26 cellular contexts compared by ENCODE assay signal in genomic region chr3:58776231-58776630, GRCh38.
DNase-seq lines count a peak whose midpoint lies in the region; ATAC-seq, FAIRE-seq and TF ChIP-seq lines count a peak whose summit lies in the region.
"Had no signal": no experiment of that assay in that cellular context is flagged by ENCODE, and none has a peak within 500 bp of the region (broad histone marks: within the 10 kb centered on the region; RNA-seq: fewer than 3 reads in every experiment).

No MANE protein-coding gene starts in this region.

- ATAC-seq in K562 (no peak), right lobe of liver (peak; percentile 23 to 56 (median 39))
- no peak for ATAC-seq in activated CD8-positive, alpha-beta memory T cell treated with anti-CD3 and anti-CD28 coated beads, Interleukin-2, amount 10 ng/mL, durations not matched to agents 7 days and 5 days
- ATAC-seq: GM12878; left colon; SK-N-SH treated with all-trans-retinoic acid at 6 μM for 48 hours; stimulated activated memory B cell treated with anti-CD40 and anti-IgM and Interleukin-4, amounts not matched to agents 10 μg/mL and 1 μg/mL and 100 μg/mL, for 72 hours had no signal

- H3K4me1 ChIP-seq in OCI-LY3 (ENCODE audit: low read length) (no peaks in the 10 kb centered on the region), K562 (replicated peaks in 1 of 2; ENCODE audit: control insufficient read depth in 2 of 2, insufficient read depth in 2 of 2, low read length in 2 of 2) (no peaks in the 10 kb centered on the region; a peak in 1 of 5 replicates), right lobe of liver (no peaks in the 10 kb centered on the region), transverse colon (no peaks in the 10 kb centered on the region)
- H3K4me1 ChIP-seq: BLaER1 treated with 17β-estradiol and CSF1 and Interleukin-3, amounts not matched to agents 10 nM and 100 nM had no signal

- H3K27me3 Mint-ChIP-seq in activated CD8-positive, alpha-beta memory T cell treated with anti-CD3 and anti-CD28 coated beads, Interleukin-2, amount 10 ng/mL, durations not matched to agents 7 days and 5 days, result no peaks in the 10 kb centered on the region
- H3K27me3 Mint-ChIP-seq: progenitor cell of endocrine pancreas; stimulated activated memory B cell treated with anti-CD40 and anti-IgM and Interleukin-4, amounts not matched to agents 10 μg/mL and 1 μg/mL and 100 μg/mL, for 72 hours had no signal

- no peaks in the 10 kb centered on the region for H3K9me1 ChIP-seq in K562 (ENCODE audit: control insufficient read depth, insufficient read depth, low read length)

- CTCF ChIA-PET in K562 (lab: Yijun Ruan, JAX; ENCODE audit: low intra/inter-chr PET ratio), result no interaction called here
- CTCF ChIA-PET in activated CD8-positive, alpha-beta memory T cell treated with anti-CD3 and anti-CD28 coated beads, Interleukin-2, amount 10 ng/mL, durations not matched to agents 7 days and 5 days (lab: Charles Lee), result no interaction called here

- peak; percentile 29 for FAIRE-seq in K562 (lab: Jason Lieb, UNC)
- FAIRE-seq: endothelial cell of umbilical vein, GM12878 had no signal

- TF ChIP-seq POLR2A in K562 (conservative IDR thresholded peaks at IDR 0.05), result no peak
- no peak for TF ChIP-seq POLR2A in right lobe of liver (IDR thresholded peaks at IDR 0.05)
- no peak for TF ChIP-seq POLR2A in transverse colon (IDR thresholded peaks at IDR 0.05)

- no peaks in the 10 kb centered on the region for H3K79me2 ChIP-seq in OCI-LY3 (ENCODE audit: low read length)
- H3K79me2 ChIP-seq in K562 (ENCODE audit: control insufficient read depth, insufficient read depth, low read length), result no peaks in the 10 kb centered on the region

- no peaks in the 10 kb centered on the region for H3K36me3 Mint-ChIP-seq in activated CD8-positive, alpha-beta memory T cell treated with anti-CD3 and anti-CD28 coated beads, Interleukin-2, amount 10 ng/mL, durations not matched to agents 7 days and 5 days

- H3K9me3 ChIP-seq in OCI-LY3 (ENCODE audit: insufficient read depth, low read length), result peaks cover 11% of the 10 kb centered on the region; the same call in 1 of the 2 replicates
- peaks cover 3% of the 10 kb centered on the region; the same call in 1 of the 2 replicates for H3K9me3 ChIP-seq in K562 (replicated peaks; ENCODE audit: control insufficient read depth, insufficient read depth, low read depth, low read length)
- peaks cover 0 to 13% (median 0%) of the 10 kb centered on the region in 4 donors for H3K9me3 ChIP-seq in right lobe of liver
- H3K9me3 ChIP-seq in transverse colon, result peaks cover 20 to 26% of the 10 kb centered on the region in 2 donors

- H3K4me1 Mint-ChIP-seq in activated CD8-positive, alpha-beta memory T cell treated with anti-CD3 and anti-CD28 coated beads, Interleukin-2, amount 10 ng/mL, durations not matched to agents 7 days and 5 days, result no peaks in the 10 kb centered on the region
- H3K4me1 Mint-ChIP-seq: stimulated activated memory B cell treated with anti-CD40 and anti-IgM and Interleukin-4, amounts not matched to agents 10 μg/mL and 1 μg/mL and 100 μg/mL, for 72 hours had no signal

- WGBS in K562 (ENCODE audit: insufficient coverage, low coverage, missing lambda C conversion rate), result 16% methylated on average over 2 of the region's 2 CpGs
- 11% methylated on average over 2 of the region's 2 CpGs for WGBS in right lobe of liver (ENCODE audit: insufficient coverage, low coverage, low lambda C conversion rate, missing lambda C conversion rate)
- 76 to 79% methylated on average over 2 of the region's 2 CpGs for WGBS in transverse colon (ENCODE audit: low coverage in 1 of 2), 2 donors

- no peak overlapping the region for H3K4me3 Mint-ChIP-seq in activated CD8-positive, alpha-beta memory T cell treated with anti-CD3 and anti-CD28 coated beads, Interleukin-2, amount 10 ng/mL, durations not matched to agents 7 days and 5 days
- H3K4me3 Mint-ChIP-seq: stimulated activated memory B cell treated with anti-CD40 and anti-IgM and Interleukin-4, amounts not matched to agents 10 μg/mL and 1 μg/mL and 100 μg/mL, for 72 hours had no signal

- TF ChIP-seq RAD21 in K562 (CRISPR knock-in tag; conservative IDR thresholded peaks at IDR 0.05 in 1 of 2, IDR thresholded peaks at IDR 0.05 in 1 of 2), result no peak

- H2AFZ ChIP-seq in OCI-LY3 (ENCODE audit: low read depth, low read length) (no peak overlapping the region), K562 (ENCODE audit: low read depth, low read length) (no peak overlapping the region)

- H3K36me3 ChIP-seq in OCI-LY3 (replicated peaks; ENCODE audit: low read depth, low read length), result no peaks in the 10 kb centered on the region
- no peaks in the 10 kb centered on the region for H3K36me3 ChIP-seq in K562 (ENCODE audit: control insufficient read depth, insufficient read depth, low read length)
- no peaks in the 10 kb centered on the region for H3K36me3 ChIP-seq in right lobe of liver
- no peaks in the 10 kb centered on the region for H3K36me3 ChIP-seq in transverse colon

- no peak overlapping the region for H3K4me3 ChIP-seq in GM12865 (ENCODE audit: low read depth, low read length)
- H3K4me3 ChIP-seq in OCI-LY3 (ENCODE audit: low read length), result no peak overlapping the region
- no peak overlapping the region for H3K4me3 ChIP-seq in K562
- no peak overlapping the region for H3K4me3 ChIP-seq in right lobe of liver
- H3K4me3 ChIP-seq in transverse colon, result no peak overlapping the region
- H3K4me3 ChIP-seq in coronary artery, result no peak overlapping the region
- H3K4me3 ChIP-seq: BLaER1 treated with 17β-estradiol and CSF1 and Interleukin-3, amounts not matched to agents 10 nM and 100 nM; GM12878 had no signal

- peaks cover 16% of the 10 kb centered on the region for H3K9me3 Mint-ChIP-seq in activated CD8-positive, alpha-beta memory T cell treated with anti-CD3 and anti-CD28 coated beads, Interleukin-2, amount 10 ng/mL, durations not matched to agents 7 days and 5 days (ENCODE audit: low read depth)

- no peak overlapping the region for H3K27ac ChIP-seq in OCI-LY3 (ENCODE audit: low read length)
- no peak overlapping the region for H3K27ac ChIP-seq in K562 (ENCODE audit: extremely low read depth, low read depth, low read length)
- H3K27ac ChIP-seq in right lobe of liver, result no peak overlapping the region
- no peak overlapping the region for H3K27ac ChIP-seq in transverse colon
- no peak overlapping the region for H3K27ac ChIP-seq in coronary artery
- H3K27ac ChIP-seq: BLaER1 treated with 17β-estradiol and CSF1 and Interleukin-3, amounts not matched to agents 10 nM and 100 nM had no signal

- H4K20me1 ChIP-seq in OCI-LY3 (ENCODE audit: insufficient read depth, low read length) (no peaks in the 10 kb centered on the region), K562 (replicated peaks; ENCODE audit: control insufficient read depth, insufficient read depth, low read length) (no peaks in the 10 kb centered on the region)
- H4K20me1 ChIP-seq: BLaER1 treated with 17β-estradiol and CSF1 and Interleukin-3, amounts not matched to agents 10 nM and 100 nM had no signal

- TF ChIP-seq CTCF in GM12865 (IDR thresholded peaks at IDR 0.05; ENCODE audit: insufficient read depth, low read depth, low read length, missing control alignments) (no peak), OCI-LY3 (IDR thresholded peaks at IDR 0.05; ENCODE audit: low read depth, low read length) (peak; percentile 25; the same call in 1 of the 2 replicates), K562 (IDR thresholded peaks at IDR 0.05 in 2 of 3, conservative IDR thresholded peaks at IDR 0.05 in 1 of 3; ENCODE audit: insufficient read depth in 2 of 3, low read depth in 1 of 3, low read length in 3 of 3) (peak in 1 of 3 experiments; percentile 6; a peak in 1 of 6 replicates), right lobe of liver (IDR thresholded peaks at IDR 0.05) (peak in 2 of 4 donors; percentile 25 to 32), transverse colon (IDR thresholded peaks at IDR 0.05) (no peak), coronary artery (IDR thresholded peaks at IDR 0.05) (no peak)

- in situ Hi-C loops in K562 (cut with MboI) (no loop called here), transverse colon (cut with MboI; ENCODE audit: low pct_ligation_motif_present in 1 of 4, low pct_unique_long_range_greater_than_20kb in 1 of 4, low sequenced_read_pairs in 3 of 4) (no loop called here)

- peak; percentile 4 for DNase-seq in GM12865 (ENCODE audit: low read depth)
- peak in 1 of 4 experiments; percentile 3 for DNase-seq in K562 (ENCODE audit: extremely low read depth in 1 of 4, low spot score in 3 of 4)
- no peak for DNase-seq in right lobe of liver
- no peak for DNase-seq in transverse colon
- DNase-seq in coronary artery (ENCODE audit: low spot score), result no peak
- DNase-seq in activated CD8-positive, alpha-beta memory T cell treated with anti-CD3 and anti-CD28 coated beads, Interleukin-2, amount 10 ng/mL, durations not matched to agents 7 days and 5 days, result no peak
- no peak for DNase-seq in NCI-H187 treated with DMSO at 0.1 percent for 48 hours (lab: John Stamatoyannopoulos, UW)
- DNase-seq: activated CD4-positive, alpha-beta T cell treated with anti-CD3 and anti-CD28 coated beads for 48 hours; activated naive CD4-positive, alpha-beta T cell; activated T-cell treated with anti-CD3 and anti-CD28 coated beads, Interleukin-2, amount 50 U/mL, for 48 hours; central memory CD4-positive, alpha-beta T cell; GOT3; left colon; mesenchymal stem cell; NCI-H1105; NCI-H2029; NCI-H226; NCI-H69; stimulated activated CD4-positive, alpha-beta T cell treated with anti-CD3 and anti-CD28 coated beads, Interleukin-4, amount 100 ng/mL, for 4 hours had no signal

- no TSS peak for BruUV-seq in K562 (replicated peaks; lab: Mats Ljungman, UMichigan)

- intact Hi-C loops in K562 (cut with micrococcal nuclease), result no loop called here
- intact Hi-C loops in right lobe of liver (cut with DNase I), result no loop called here
- intact Hi-C loops in transverse colon (cut with DNase I; ENCODE audit: low total_unique reads), result no loop called here

- TF ChIP-seq EP300 in K562 (IDR thresholded peaks at IDR 0.05; ENCODE audit: low read length), result no peak
- no peak for TF ChIP-seq EP300 in transverse colon (IDR thresholded peaks at IDR 0.05; ENCODE audit: low read depth)

- H3K9ac ChIP-seq in OCI-LY3 (ENCODE audit: low read length), result no peak overlapping the region
- H3K9ac ChIP-seq in K562 (ENCODE audit: insufficient read depth in 1 of 2, low read depth in 2 of 2, low read length in 2 of 2), result no peak overlapping the region
- H3K9ac ChIP-seq: BLaER1 treated with 17β-estradiol and CSF1 and Interleukin-3, amounts not matched to agents 10 nM and 100 nM had no signal

- no peak overlapping the region for H3K27ac Mint-ChIP-seq in activated CD8-positive, alpha-beta memory T cell treated with anti-CD3 and anti-CD28 coated beads, Interleukin-2, amount 10 ng/mL, durations not matched to agents 7 days and 5 days
- H3K27ac Mint-ChIP-seq: progenitor cell of endocrine pancreas; stimulated activated memory B cell treated with anti-CD40 and anti-IgM and Interleukin-4, amounts not matched to agents 10 μg/mL and 1 μg/mL and 100 μg/mL, for 72 hours had no signal

- POLR2A ChIA-PET in K562 (lab: Yijun Ruan, JAX), result interaction anchor here (0.5 kb wide), 1 partner anchor 10 kb away, joined by 3 read pairs; no protein-coding TSS in a partner anchor

- H3K4me2 ChIP-seq in OCI-LY3 (ENCODE audit: low read length) (no peak overlapping the region), K562 (ENCODE audit: insufficient read depth, low read length) (no peak overlapping the region)
- H3K4me2 ChIP-seq: BLaER1 treated with 17β-estradiol and CSF1 and Interleukin-3, amounts not matched to agents 10 nM and 100 nM had no signal

- H3K27me3 ChIP-seq in OCI-LY3 (ENCODE audit: low read depth, low read length) (no peaks in the 10 kb centered on the region), K562 (ENCODE audit: control insufficient read depth in 2 of 2, insufficient read depth in 2 of 2, low read length in 2 of 2) (no peaks in the 10 kb centered on the region), right lobe of liver (no peaks in the 10 kb centered on the region), transverse colon (no peaks in the 10 kb centered on the region)
- H3K27me3 ChIP-seq: BLaER1 treated with 17β-estradiol and CSF1 and Interleukin-3, amounts not matched to agents 10 nM and 100 nM had no signal

Comparison
In these comparisons a context has a peak if more than half of its experiments do, and no peak if none do; other contexts are left out.
1. ATAC-seq: peak in right lobe of liver (4 of 4); none in K562 (single experiment) and activated CD8-positive, alpha-beta memory T cell treated with anti-CD3 and anti-CD28 coated beads, Interleukin-2, amount 10 ng/mL, durations not matched to agents 7 days and 5 days (single experiment).